In genomic region chr18:6205706-6206105, GRCh38 we compare ENCODE assay signal across 19 cellular contexts.
"Had no signal": no experiment of that assay in that cellular context is flagged by ENCODE, and none has a peak within 500 bp of the region (broad histone marks: within the 10 kb centered on the region; RNA-seq: fewer than 3 reads in every experiment).

No MANE protein-coding gene starts in this region.

- H3K27ac ChIP-seq: dorsolateral prefrontal cortex, lower lobe of right lung, neural progenitor cell, ovary, SK-N-MC, tibial artery had no signal

- H3K9ac ChIP-seq: neural progenitor cell had no signal

- H3K27me3 ChIP-seq: dorsolateral prefrontal cortex, neural progenitor cell, ovary, tibial artery had no signal

- H2AFZ ChIP-seq: neural progenitor cell had no signal

- H3K4me2 ChIP-seq: neural progenitor cell had no signal

- H3K4me1 ChIP-seq: neural progenitor cell, tibial artery had no signal

- H3K9me3 ChIP-seq: lower lobe of right lung, ovary, tibial artery had no signal

- DNase-seq: activated CD4-positive, alpha-beta T cell treated with anti-CD3 and anti-CD28 coated beads, Interleukin-2, amount 50 U/mL, for 4 hours; activated CD4-positive, CD25-positive, alpha-beta regulatory T cell treated with anti-CD3 and anti-CD28 coated beads, Interleukin-2, amount 50 U/mL, for 72 hours; activated naive CD4-positive, alpha-beta T cell; activated naive CD8-positive, alpha-beta T cell treated with anti-CD3 and anti-CD28 coated beads, Interleukin-2, amount 10 ng/mL, durations not matched to agents 7 days and 5 days; activated T-cell treated with anti-CD3 and anti-CD28 coated beads for 4 hours; dorsolateral prefrontal cortex; endodermal cell; erythroblast; left cardiac atrium; lower lobe of right lung; midbrain; ovary; stimulated activated CD4-positive, alpha-beta T cell treated with anti-CD3 and anti-CD28 coated beads, Interleukin-2, amount 100 ng/mL, for 48 hours; T-helper 1 cell; T1000; tibial artery had no signal

- H3K36me3 ChIP-seq: lower lobe of right lung, neural progenitor cell, ovary, tibial artery had no signal

- ATAC-seq: left cardiac atrium; lower lobe of right lung; stimulated activated memory B cell treated with anti-CD40 and anti-IgM and Interleukin-4, amounts not matched to agents 10 μg/mL and 1 μg/mL and 100 μg/mL, for 72 hours had no signal

- H3K4me3 ChIP-seq: dorsolateral prefrontal cortex, lower lobe of right lung, neural progenitor cell, ovary, SK-N-MC, tibial artery had no signal
